ENCODE assay signal across 15 cellular contexts in genomic region chr19:5250127-5250659, GRCh38.
DNase-seq lines count a peak whose midpoint lies in the region; ATAC-seq and TF ChIP-seq lines count a peak whose summit lies in the region.
"Had no signal": no experiment of that assay in that cellular context is flagged by ENCODE, and none has a peak within 500 bp of the region (broad histone marks: within the 10 kb centered on the region; RNA-seq: fewer than 3 reads in every experiment).

No MANE protein-coding gene starts in this region.

- no peak overlapping the region for H3K4me3 Mint-ChIP-seq in activated naive CD8-positive, alpha-beta T cell treated with anti-CD3 and anti-CD28 coated beads, Interleukin-2, amount 50 U/mL, for 24 hours
- H3K4me3 Mint-ChIP-seq: activated CD8-positive, alpha-beta T cell treated with anti-CD3 and anti-CD28 coated beads for 36 hours; CD4-positive, alpha-beta T cell had no signal

- no peaks in the 10 kb centered on the region for H3K27me3 ChIP-seq in right atrium auricular region
- no peaks in the 10 kb centered on the region for H3K27me3 ChIP-seq in effector memory CD4-positive, alpha-beta T cell (replicated peaks; ENCODE audit: control insufficient read depth, insufficient read depth, low read length, poor library complexity, severe bottlenecking)
- H3K27me3 ChIP-seq: suprapubic skin had no signal

- TF ChIP-seq CTCF in right atrium auricular region (IDR thresholded peaks at IDR 0.05) = no peak

- peaks cover 0 to 9% of the 10 kb centered on the region in 2 donors for H3K4me1 ChIP-seq in right atrium auricular region
- no peaks in the 10 kb centered on the region for H3K4me1 ChIP-seq in effector memory CD4-positive, alpha-beta T cell (ENCODE audit: control insufficient read depth, insufficient read depth, low read length, poor library complexity, severe bottlenecking)

- ATAC-seq in Right ventricle myocardium inferior (peak; percentile 73), Right ventricle myocardium superior (ENCODE audit: poor library complexity) (peak; percentile 90)
- no peak for ATAC-seq in activated naive CD8-positive, alpha-beta T cell treated with anti-CD3 and anti-CD28 coated beads, Interleukin-2, amount 50 U/mL, for 24 hours
- ATAC-seq: activated CD8-positive, alpha-beta T cell treated with anti-CD3 and anti-CD28 coated beads for 36 hours had no signal

- intact Hi-C loops in Right ventricle myocardium inferior (cut with DNase I) = no loop called here
- intact Hi-C loops in Right ventricle myocardium superior (cut with DNase I) = no loop called here

- H3K27me3 Mint-ChIP-seq in activated naive CD8-positive, alpha-beta T cell treated with anti-CD3 and anti-CD28 coated beads, Interleukin-2, amount 50 U/mL, for 24 hours = peaks cover 7% of the 10 kb centered on the region

- H3K4me1 Mint-ChIP-seq in activated naive CD8-positive, alpha-beta T cell treated with anti-CD3 and anti-CD28 coated beads, Interleukin-2, amount 50 U/mL, for 24 hours = peaks cover 10% of the 10 kb centered on the region

- H3K9me3 ChIP-seq in right atrium auricular region = peaks cover 3 to 8% of the 10 kb centered on the region in 2 donors
- H3K9me3 ChIP-seq in effector memory CD4-positive, alpha-beta T cell (ENCODE audit: control insufficient read depth, low read length) = peaks cover 2% of the 10 kb centered on the region

- H3K27ac Mint-ChIP-seq in activated naive CD8-positive, alpha-beta T cell treated with anti-CD3 and anti-CD28 coated beads, Interleukin-2, amount 50 U/mL, for 24 hours = no peak overlapping the region
- H3K27ac Mint-ChIP-seq: activated CD8-positive, alpha-beta T cell treated with anti-CD3 and anti-CD28 coated beads for 36 hours; CD4-positive, alpha-beta T cell had no signal

- peaks cover under 1% of the 10 kb centered on the region for H3K36me3 Mint-ChIP-seq in activated naive CD8-positive, alpha-beta T cell treated with anti-CD3 and anti-CD28 coated beads, Interleukin-2, amount 50 U/mL, for 24 hours (ENCODE audit: low read depth)

- H3K36me3 ChIP-seq in right atrium auricular region = peaks cover 16% of the 10 kb centered on the region
- H3K36me3 ChIP-seq in effector memory CD4-positive, alpha-beta T cell (ENCODE audit: control insufficient read depth, insufficient read depth, low read length) = no peaks in the 10 kb centered on the region

- no peak overlapping the region for H3K4me3 ChIP-seq in right atrium auricular region
- no peak overlapping the region for H3K4me3 ChIP-seq in effector memory CD4-positive, alpha-beta T cell (ENCODE audit: insufficient read depth, low read depth, low read length, poor library complexity, severe bottlenecking)
- H3K4me3 ChIP-seq: suprapubic skin had no signal

- H3K27ac ChIP-seq in right atrium auricular region = no peak overlapping the region
- H3K27ac ChIP-seq in effector memory CD4-positive, alpha-beta T cell (ENCODE audit: insufficient read depth, low read length, poor library complexity, severe bottlenecking) = no peak overlapping the region
- H3K27ac ChIP-seq: suprapubic skin had no signal

- DNase-seq in Right ventricle myocardium inferior (ENCODE audit: missing footprints) (peak; percentile 76), right atrium auricular region (ENCODE audit: low spot score) (no peak), Right ventricle myocardium superior (peak; percentile 86), occipital lobe (lab: John Stamatoyannopoulos, UW) (peak; percentile 59)
- DNase-seq in effector memory CD4-positive, alpha-beta T cell = no peak
- no peak for DNase-seq in activated naive CD8-positive, alpha-beta T cell treated with anti-CD3 and anti-CD28 coated beads, Interleukin-2, amount 50 U/mL, for 24 hours
- no peak for DNase-seq in activated CD4-positive, alpha-beta T cell treated with anti-CD3 and anti-CD28 coated beads, Interleukin-2, amount 50 U/mL, for 4 hours
- DNase-seq in activated CD4-positive, alpha-beta T cell treated with anti-CD3 and anti-CD28 coated beads for 1 hour = no peak
- DNase-seq: activated CD8-positive, alpha-beta T cell treated with anti-CD3 and anti-CD28 coated beads for 36 hours; CD4-positive, alpha-beta T cell; erythroblast; Kasumi-1; NCI-H187 treated with DMSO at 0.1 percent for 48 hours; NCI-H526 had no signal

- H3K9me3 Mint-ChIP-seq in activated naive CD8-positive, alpha-beta T cell treated with anti-CD3 and anti-CD28 coated beads, Interleukin-2, amount 50 U/mL, for 24 hours = peaks cover 11% of the 10 kb centered on the region
- H3K9me3 Mint-ChIP-seq: CD4-positive, alpha-beta T cell had no signal

Comparison
In these comparisons a context has a peak if more than half of its experiments do, and no peak if none do; other contexts are left out.
1. DNase-seq: peak in Right ventricle myocardium inferior (single experiment), Right ventricle myocardium superior (single experiment) and occipital lobe (single experiment); none in right atrium auricular region (single experiment), effector memory CD4-positive, alpha-beta T cell (0 of 3), activated naive CD8-positive, alpha-beta T cell treated with anti-CD3 and anti-CD28 coated beads, Interleukin-2, amount 50 U/mL, for 24 hours (single experiment), activated CD4-positive, alpha-beta T cell treated with anti-CD3 and anti-CD28 coated beads, Interleukin-2, amount 50 U/mL, for 4 hours (0 of 2) and activated CD4-positive, alpha-beta T cell treated with anti-CD3 and anti-CD28 coated beads for 1 hour (single experiment).